In genomic region chr11:118604566-118604965, GRCh38 we compare ENCODE assay signal across 14 cellular contexts. TPM values are rescaled to one million over a fixed set of nuclear protein-coding genes. Genes with fewer than 3 reads are reported as not detected.
A peak's percentile ranks its signal among the peaks of the same experiment; 100 is the strongest.
DNase-seq lines count a peak whose midpoint lies in the region; ATAC-seq and TF ChIP-seq lines count a peak whose summit lies in the region.
"Had no signal": no experiment of that assay in that cellular context is flagged by ENCODE, and none has a peak within 500 bp of the region (broad histone marks: within the 10 kb centered on the region; RNA-seq: fewer than 3 reads in every experiment).

No MANE protein-coding gene starts in this region.

- no peak for TF ChIP-seq POLR2A in breast epithelium (IDR thresholded peaks at IDR 0.05)

- no peak overlapping the region for H3K4me2 ChIP-seq in mammary epithelial cell (ENCODE audit: insufficient read depth, low read depth, low read length)

- no TSS peak for BruUV-seq in mammary epithelial cell (replicated peaks; lab: Mats Ljungman, UMichigan)

- H3K4me1 ChIP-seq in breast epithelium (peaks cover 0 to 6% of the 10 kb centered on the region in 2 donors), mammary epithelial cell (ENCODE audit: insufficient read depth, low read length) (peaks cover 16% of the 10 kb centered on the region), heart right ventricle (peaks cover 9 to 69% (median 32%) of the 10 kb centered on the region in 9 donors), urinary bladder (ENCODE audit: insufficient read depth) (no peaks in the 10 kb centered on the region)
- H3K4me1 ChIP-seq: SJCRH30 had no signal

- H3K27ac ChIP-seq in breast epithelium (peak overlapping the region; percentile 50 to 94), mammary epithelial cell (ENCODE audit: insufficient read depth, low read depth, low read length) (no peak overlapping the region), heart right ventricle (peak overlapping the region; percentile 50 to 91 (median 78)), urinary bladder (ENCODE audit: low read depth) (peak overlapping the region; percentile 82)
- H3K27ac ChIP-seq: SJCRH30 had no signal

- H3K9ac ChIP-seq in mammary epithelial cell (ENCODE audit: insufficient read depth, low read length) = no peak overlapping the region

- no peaks in the 10 kb centered on the region for H3K79me2 ChIP-seq in mammary epithelial cell (ENCODE audit: insufficient read depth, low read length)

- H4K20me1 ChIP-seq in mammary epithelial cell (ENCODE audit: insufficient read depth, low read length) = no peaks in the 10 kb centered on the region

- H3K36me3 ChIP-seq in breast epithelium = no peaks in the 10 kb centered on the region
- H3K36me3 ChIP-seq in mammary epithelial cell (ENCODE audit: insufficient read depth, low read length) = peaks cover 13% of the 10 kb centered on the region
- peaks cover 0 to 41% (median 27%) of the 10 kb centered on the region in 9 donors for H3K36me3 ChIP-seq in heart right ventricle
- H3K36me3 ChIP-seq in urinary bladder (ENCODE audit: insufficient read depth) = peaks cover 4% of the 10 kb centered on the region

- H3K27me3 ChIP-seq in breast epithelium = no peaks in the 10 kb centered on the region
- no peaks in the 10 kb centered on the region for H3K27me3 ChIP-seq in mammary epithelial cell (ENCODE audit: insufficient read depth, low read length)
- H3K27me3 ChIP-seq in heart right ventricle = peaks cover 0 to 26% (median 0%) of the 10 kb centered on the region in 7 donors
- H3K27me3 ChIP-seq: SJCRH30 had no signal

- 97% methylated on average over 3 of the region's 3 CpGs for WGBS in mammary epithelial cell (ENCODE audit: low coverage, missing lambda C conversion rate)
- WGBS in heart right ventricle, 2 donors = 72% methylated on average over 3 of the region's 3 CpGs
- 55% methylated on average over 3 of the region's 3 CpGs for WGBS in urinary bladder

- H3K4me3 ChIP-seq in breast epithelium (no peak overlapping the region), mammary epithelial cell (replicated peaks in 1 of 3; ENCODE audit: insufficient read depth in 1 of 3, low read depth in 2 of 3, low read length in 3 of 3) (no peak overlapping the region), heart right ventricle (peak overlapping the region in 1 of 10 donors; percentile 3), urinary bladder (ENCODE audit: low read depth, low read length) (no peak overlapping the region)
- H3K4me3 ChIP-seq: HAP-1, SJCRH30 had no signal

- intact Hi-C loops in breast epithelium (cut with DNase I; ENCODE audit: low total_unique reads) (no loop called here), mammary epithelial cell (cut with micrococcal nuclease) (no loop called here), heart right ventricle (cut with DNase I) (loop anchor here in 1 of 10 donors (5.0 kb wide), 1 partner anchor 53 kb away; no protein-coding TSS in a partner anchor), posterior vena cava (cut with DNase I) (no loop called here)

- in situ Hi-C loops in mammary epithelial cell (cut with MboI; ENCODE audit: low sequenced_read_pairs in 2 of 2) = no loop called here

- dilution Hi-C loops in mammary epithelial cell (cut with HindIII; ENCODE audit: low sequenced_read_pairs) = loop anchor here (5.0 kb wide), 1 partner anchor 48 kb away; no protein-coding TSS in a partner anchor

- DNase-seq in breast epithelium (ENCODE audit: low spot score in 2 of 2) (no peak), mammary epithelial cell (no peak), heart right ventricle (no peak), posterior vena cava (ENCODE audit: low spot score) (peak; percentile 10), A172 (ENCODE audit: low spot score) (no peak), GM19238 (ENCODE audit: insufficient read length, low spot score) (no peak)
- DNase-seq: ACHN, NCI-H1417, NCI-H748 treated with DMSO at 0.1 percent for 48 hours, SJCRH30 had no signal

- H3K9me3 ChIP-seq in breast epithelium (no peaks in the 10 kb centered on the region), mammary epithelial cell (replicated peaks; ENCODE audit: insufficient read depth, low read length) (no peaks in the 10 kb centered on the region), heart right ventricle (no peaks in the 10 kb centered on the region)
- H3K9me3 ChIP-seq: HAP-1, SJCRH30 had no signal

- ATAC-seq in heart right ventricle = no peak
- ATAC-seq in HG02759 (IDR thresholded peaks at IDR 0.05; ENCODE audit: unreplicated experiment) = no peak
- ATAC-seq: esophagus mucosa had no signal

- H2AFZ ChIP-seq in mammary epithelial cell (ENCODE audit: low read depth, low read length) = no peak overlapping the region

- CTCF ChIA-PET in mammary epithelial cell (lab: Charles Lee; ENCODE audit: low non-redundant PET) = no interaction called here

- no peak for TF ChIP-seq CTCF in breast epithelium (IDR thresholded peaks at IDR 0.05)
- no peak for TF ChIP-seq CTCF in mammary epithelial cell (conservative IDR thresholded peaks at IDR 0.05 in 1 of 2, IDR thresholded peaks at IDR 0.05 in 1 of 2; ENCODE audit: extremely low read depth in 1 of 2, insufficient read depth in 1 of 2, low read depth in 1 of 2, low read length in 2 of 2)
- no peak for TF ChIP-seq CTCF in heart right ventricle (IDR thresholded peaks at IDR 0.05)

RNA-seq across cellular contexts. Expression of gene PHLDB1, which starts 2.8 kb away (rescaled TPM):
- total RNA-seq in breast epithelium (100 to 1,000 TPM; 104 to 150 (median 109) TPM), mammary epithelial cell (100 to 1,000 TPM in 1 of 2 donors, 10 to 100 TPM in 1; 62.8 to 198 TPM), heart right ventricle (100 to 1,000 TPM in 9 of 10 donors, 10 to 100 TPM in 1; 81.9 to 125 (median 114) TPM), posterior vena cava (100 to 1,000 TPM; 155 to 201 TPM), urinary bladder (54.0 TPM)
- polyA plus RNA-seq in mammary epithelial cell (54.1 TPM), heart right ventricle (100 to 1,000 TPM in 1 of 2 donors, 10 to 100 TPM in 1; 74.9 to 259 TPM), urinary bladder (112 TPM)
- polyA minus RNA-seq in mammary epithelial cell = 101 TPM
- total RNA-seq in A172 (2014; rRNA removed; shearing (Covaris generic)) = 87.1 and 101 TPM in 2 replicates

RNA-seq across cellular contexts. Expression of gene ARCN1, which starts 32.4 kb away (rescaled TPM):
- 10 to 100 TPM; 94.1 to 99.1 (median 98.6) TPM for total RNA-seq in breast epithelium
- total RNA-seq in mammary epithelial cell = 100 to 1,000 TPM; 115 to 155 TPM
- 181 TPM for polyA plus RNA-seq in mammary epithelial cell
- polyA minus RNA-seq in mammary epithelial cell = 114 TPM
- total RNA-seq in heart right ventricle = 100 to 1,000 TPM in 4 of 10 donors, 10 to 100 TPM in 6; 84.8 to 122 (median 98.3) TPM
- 10 to 100 TPM; 48.8 to 88.1 TPM for polyA plus RNA-seq in heart right ventricle
- 100 to 1,000 TPM; 148 to 176 TPM for total RNA-seq in posterior vena cava
- total RNA-seq in urinary bladder = 141 TPM
- polyA plus RNA-seq in urinary bladder = 90.2 TPM
- 92.7 and 102 TPM in 2 replicates for total RNA-seq in A172 (2014; rRNA removed; shearing (Covaris generic))

RNA-seq across cellular contexts. Expression of gene IFT46, which starts 38.8 kb away (rescaled TPM):
- total RNA-seq in breast epithelium (10 to 100 TPM; 24.3 to 45.9 (median 33.4) TPM), mammary epithelial cell (10 to 100 TPM; 21.6 to 24.3 TPM), heart right ventricle (10 to 100 TPM; 14.0 to 23.4 (median 20.5) TPM), posterior vena cava (10 to 100 TPM; 15.9 TPM), urinary bladder (26.1 TPM)
- polyA plus RNA-seq in mammary epithelial cell (27.1 TPM), heart right ventricle (10 to 100 TPM; 22.2 to 23.0 TPM), urinary bladder (25.1 TPM)
- polyA minus RNA-seq in mammary epithelial cell = 35.2 TPM
- total RNA-seq in A172 (2014; rRNA removed; shearing (Covaris generic)) = 34.6 and 40.5 TPM in 2 replicates
